Comparison of ENCODE assay signal across 1 cellular context in genomic region chr17:75876190-75876937, GRCh38.
TF ChIP-seq lines count a peak whose summit lies in the region.

No MANE protein-coding gene starts in this region.

TF ChIP-seq in HepG2, 621 proteins besides CTCF, POLR2A, EP300 and RAD21 (continued from another document and continues in another):
- TF ChIP-seq ARID3A (IDR thresholded peaks at IDR 0.05; ENCODE audit: low read depth, low read length) = no peak; the same call in 1 of the 2 replicates
- no peak for TF ChIP-seq ATM (IDR thresholded peaks at IDR 0.05; ENCODE audit: borderline replicate concordance)
- TF ChIP-seq NONO (IDR thresholded peaks at IDR 0.05) = no peak
- peak; percentile 99 for TF ChIP-seq NONO (CRISPR knock-in tag; conservative IDR thresholded peaks at IDR 0.05)
- TF ChIP-seq ZNF530 (CRISPR knock-in tag; IDR thresholded peaks at IDR 0.05; ENCODE audit: low read depth) = no peak
- no peak for TF ChIP-seq BCLAF1 (IDR thresholded peaks at IDR 0.05)
- no peak for TF ChIP-seq PLRG1 (conservative IDR thresholded peaks at IDR 0.05)
- TF ChIP-seq ZNF883 (CRISPR knock-in tag; IDR thresholded peaks at IDR 0.05; ENCODE audit: not compliant biosample characterization) = peak; percentile 69
- TF ChIP-seq SNAPC4 (CRISPR knock-in tag; IDR thresholded peaks at IDR 0.05) = peak; percentile 94
- TF ChIP-seq PAF1 (CRISPR knock-in tag; IDR thresholded peaks at IDR 0.05) = no peak; the same call in none of the 2 replicates
- TF ChIP-seq GRHL1 (CRISPR knock-in tag; conservative IDR thresholded peaks at IDR 0.05) = no peak
- TF ChIP-seq ZNF674 (CRISPR knock-in tag; IDR thresholded peaks at IDR 0.05; ENCODE audit: low read depth) = peak; percentile 75
- peak; percentile 81 for TF ChIP-seq JARID2 (CRISPR knock-in tag; IDR thresholded peaks at IDR 0.05; ENCODE audit: insufficient replicate concordance)
- no peak for TF ChIP-seq NAIF1 (CRISPR knock-in tag; IDR thresholded peaks at IDR 0.05; ENCODE audit: borderline replicate concordance)
- peak; percentile 91 for TF ChIP-seq ZNF547 (CRISPR knock-in tag; IDR thresholded peaks at IDR 0.05)
- TF ChIP-seq ISX (CRISPR knock-in tag; conservative IDR thresholded peaks at IDR 0.05) = no peak
- peak; percentile 98 for TF ChIP-seq ZNF891 (CRISPR knock-in tag; IDR thresholded peaks at IDR 0.05)
- TF ChIP-seq IRF9 (CRISPR knock-in tag; IDR thresholded peaks at IDR 0.05; ENCODE audit: borderline replicate concordance) = peak; percentile 83
- peak; percentile 84; the same call in 1 of the 2 replicates for TF ChIP-seq BCL3 (CRISPR knock-in tag; IDR thresholded peaks at IDR 0.05)
- TF ChIP-seq CCDC6 (CRISPR knock-in tag; IDR thresholded peaks at IDR 0.05) = peak; percentile 90
- TF ChIP-seq ZNF142 (CRISPR knock-in tag; IDR thresholded peaks at IDR 0.05) = no peak; the same call in 1 of the 2 replicates
- TF ChIP-seq ZNF646 (CRISPR knock-in tag; IDR thresholded peaks at IDR 0.05) = 0 out of 2 replicates have a peak, but pooled peaks have one; percentile 5
